7 cellular contexts compared by ENCODE assay signal in genomic region chr17:29615048-29615385, GRCh38. TPM values are rescaled to one million over a fixed set of nuclear protein-coding genes. Genes with fewer than 3 reads are reported as not detected.
DNase-seq lines count a peak whose midpoint lies in the region; TF ChIP-seq lines count a peak whose summit lies in the region.

No MANE protein-coding gene starts in this region.

- no peak overlapping the region for H2BK20ac ChIP-seq in H9 (ENCODE audit: low read depth, low read length, poor library complexity, severe bottlenecking)

- no peak overlapping the region for H4K8ac ChIP-seq in H9 (replicated peaks; ENCODE audit: insufficient read length, low read depth, low read length)
- H4K8ac ChIP-seq in neuronal stem cell (ENCODE audit: low read depth, low read length), result no peak overlapping the region

- H2AK5ac ChIP-seq in H9 (ENCODE audit: insufficient read length, low read length), result no peak overlapping the region
- peak overlapping the region; percentile 54 for H2AK5ac ChIP-seq in neuronal stem cell (ENCODE audit: low read depth, low read length)

- H3K79me1 ChIP-seq in H9 (ENCODE audit: insufficient read depth, low read depth, low read length, poor library complexity, severe bottlenecking) (no peaks in the 10 kb centered on the region), neuronal stem cell (ENCODE audit: low read depth, low read length) (no peaks in the 10 kb centered on the region)

- H3K23ac ChIP-seq in H9 (ENCODE audit: insufficient read length, low read depth, low read length) (no peak overlapping the region), neuronal stem cell (ENCODE audit: low read depth, low read length, poor library complexity) (no peak overlapping the region)

- no peak overlapping the region for H3T11ph ChIP-seq in H9 (ENCODE audit: low read length)

- H4K20me1 ChIP-seq in H9 (ENCODE audit: control insufficient read depth, insufficient read depth, insufficient read length), result no peaks in the 10 kb centered on the region

- WGBS in H9 (ENCODE audit: extremely low coverage, insufficient read length, low lambda C conversion rate), result no CpG with 5 or more reads among the region's 15 CpGs
- WGBS in neuronal stem cell (ENCODE audit: extremely low coverage in 2 of 2, insufficient read length in 2 of 2, insufficient replicate concordance in 1 of 2), 2 donors, result no CpG with 5 or more reads among the region's 15 CpGs

- H3K4me1 Mint-ChIP-seq in H9, result peaks cover 24 to 53% of the 10 kb centered on the region in 2 experiments

- H2BK5ac ChIP-seq in H9 (ENCODE audit: insufficient read length, low read length) (no peak overlapping the region), neuronal stem cell (ENCODE audit: low read length) (no peak overlapping the region)

- H3K27me3 ChIP-seq in H9 (ENCODE audit: insufficient read depth, low read length) (peaks cover 11% of the 10 kb centered on the region), dorsolateral prefrontal cortex (no peaks in the 10 kb centered on the region), neuronal stem cell (ENCODE audit: control insufficient read depth in 3 of 3, insufficient read depth in 3 of 3, low read depth in 1 of 3, low read length in 3 of 3) (peaks cover 8 to 36% (median 16%) of the 10 kb centered on the region in 3 experiments)

- peaks cover 2 to 10% (median 8%) of the 10 kb centered on the region in 3 experiments; a peak in 3 of 7 replicates for H3K36me3 Mint-ChIP-seq in H9 (ENCODE audit: insufficient read depth in 1 of 3, low read depth in 3 of 3)

- H2AFZ ChIP-seq in H9 (ENCODE audit: low read length) (no peak overlapping the region), neuronal stem cell (ENCODE audit: low read length) (no peak overlapping the region)

- H2BK15ac ChIP-seq in H9 (ENCODE audit: low read depth, low read length) (no peak overlapping the region), neuronal stem cell (ENCODE audit: low read length) (peak overlapping the region; percentile 51)

- H3K4me3 Mint-ChIP-seq in H9, result peak overlapping the region in 1 of 2 experiments; percentile 69; a peak in 3 of 5 replicates

- no peak overlapping the region for H4K5ac ChIP-seq in H9 (ENCODE audit: insufficient read length, low read depth, low read length)

- H3K4me1 ChIP-seq in H9 (ENCODE audit: insufficient read depth, low read length) (peaks cover 3% of the 10 kb centered on the region; the same call in 1 of the 2 replicates), neuronal stem cell (ENCODE audit: control insufficient read depth in 2 of 2, insufficient read depth in 1 of 2, low read depth in 1 of 2, low read length in 2 of 2) (peaks cover 0 to 29% of the 10 kb centered on the region in 2 donors)

- TF ChIP-seq CTCF in H9 (conservative IDR thresholded peaks at IDR 0.05) (no peak), dorsolateral prefrontal cortex (IDR thresholded peaks at IDR 0.05 in 54 of 56, conservative IDR thresholded peaks at IDR 0.05 in 2 of 56; ENCODE audit: low read depth in 1 of 56, partially characterized antibody in 56 of 56) (no peak)

- H3K14ac ChIP-seq in H9 (ENCODE audit: insufficient read depth, low read length) (no peak overlapping the region), neuronal stem cell (ENCODE audit: low read length) (no peak overlapping the region)

- H3K9ac ChIP-seq in H9 (ENCODE audit: extremely low read depth, insufficient read length, low read length) (no peak overlapping the region), neuronal stem cell (ENCODE audit: low read depth, low read length, poor library complexity) (no peak overlapping the region)

- H4K91ac ChIP-seq in H9 (ENCODE audit: insufficient read length, low read depth, low read length), result no peak overlapping the region
- H4K91ac ChIP-seq in neuronal stem cell (ENCODE audit: low read depth, low read length, poor library complexity), result no peak overlapping the region

- no peak overlapping the region for H3K56ac ChIP-seq in H9 (ENCODE audit: insufficient read length, low read depth, low read length)

- no peaks in the 10 kb centered on the region for H3K9me3 Mint-ChIP-seq in H9

- H3K4me3 ChIP-seq in dorsolateral prefrontal cortex, result peak overlapping the region; percentile 5 to 73 (median 56)
- no peak overlapping the region for H3K4me3 ChIP-seq in neuronal stem cell (ENCODE audit: low read length in 2 of 2)

- H3K23me2 ChIP-seq in H9 (ENCODE audit: insufficient read length, low read depth, low read length, poor library complexity, severe bottlenecking), result peaks cover 9% of the 10 kb centered on the region

- H3K27ac ChIP-seq in H9 (ENCODE audit: insufficient read length, low read depth, low read length) (no peak overlapping the region), dorsolateral prefrontal cortex (peak overlapping the region in 58 of 59 donors; percentile 47 to 96 (median 91)), neuronal stem cell (replicated peaks; ENCODE audit: low read length) (no peak overlapping the region)

- H3K4ac ChIP-seq in H9 (ENCODE audit: low read depth, low read length), result no peak overlapping the region
- no peak overlapping the region for H3K4ac ChIP-seq in neuronal stem cell (ENCODE audit: low read length)

- peaks cover 68% of the 10 kb centered on the region for H3K27me3 Mint-ChIP-seq in H9 (ENCODE audit: low read depth)

- intact Hi-C loops in dorsolateral prefrontal cortex (cut with DNase I), result loop anchor here (2.0 to 10.0 kb wide), 3 partner anchors 24 to 480 kb away; no protein-coding TSS in a partner anchor

- DNase-seq in H9 (no peak), UCSD-AML1 (lab: John Stamatoyannopoulos, UW; ENCODE audit: unreplicated experiment) (peak; percentile 74), dorsolateral prefrontal cortex (peak in 3 of 10 donors; percentile 54 to 70 (median 60)), neuronal stem cell (ENCODE audit: low spot score) (no peak), NCI-H1092 treated with DMSO at 0.1 percent for 48 hours (lab: John Stamatoyannopoulos, UW) (no peak), NCI-H1105 (lab: John Stamatoyannopoulos, UW) (no peak), NCI-H2107 (lab: John Stamatoyannopoulos, UW) (no peak)

- H2BK120ac ChIP-seq in H9 (ENCODE audit: low read depth, low read length, poor library complexity, severe bottlenecking) (no peak overlapping the region), neuronal stem cell (ENCODE audit: low read depth, low read length) (no peak overlapping the region)

- H3K9me3 ChIP-seq in H9 (ENCODE audit: control insufficient read depth, low read depth, low read length) (no peaks in the 10 kb centered on the region), neuronal stem cell (replicated peaks in 1 of 2; ENCODE audit: control insufficient read depth in 2 of 2, insufficient read depth in 1 of 2, low read depth in 1 of 2, low read length in 2 of 2) (peaks cover 3 to 12% of the 10 kb centered on the region in 2 donors)

- no peaks in the 10 kb centered on the region for H3K79me2 ChIP-seq in H9 (ENCODE audit: insufficient read depth, low read length)

- H3K27ac Mint-ChIP-seq in H9, result no peak overlapping the region

- peaks cover 5 to 33% of the 10 kb centered on the region in 2 donors for H3K36me3 ChIP-seq in neuronal stem cell (replicated peaks in 1 of 2; ENCODE audit: control insufficient read depth in 2 of 2, insufficient read depth in 2 of 2, low read length in 2 of 2)

- peak overlapping the region; percentile 26 for H3K4me2 ChIP-seq in H9 (ENCODE audit: insufficient read depth, insufficient read length, low read length)
- H3K4me2 ChIP-seq in neuronal stem cell (ENCODE audit: insufficient read depth, low read length, poor library complexity, severe bottlenecking), result peak overlapping the region; percentile 41

- H3K18ac ChIP-seq in H9 (ENCODE audit: insufficient read length, low read depth, low read length) (no peak overlapping the region), neuronal stem cell (ENCODE audit: low read length) (peak overlapping the region; percentile 82)

- H2BK12ac ChIP-seq in H9 (ENCODE audit: insufficient read length, low read depth, low read length) (no peak overlapping the region), neuronal stem cell (ENCODE audit: low read length) (no peak overlapping the region)

RNA-seq across cellular contexts. Expression of gene CORO6, which starts 7.7 kb away (rescaled TPM):
- total RNA-seq in H9 (2021) (2.3 and 2.6 TPM in 2 replicates), dorsolateral prefrontal cortex (100 to 1,000 TPM in 23 of 120 experiments, 10 to 100 TPM in 97; 31.5 to 153 (median 80.8) TPM)
- 5.2 TPM for polyA plus RNA-seq in neuronal stem cell (2013, experiment 1 of 2)
- polyA plus RNA-seq in neuronal stem cell (2013, experiment 2 of 2), result 5.5 TPM

RNA-seq across cellular contexts. Expression of gene ANKRD13B, which starts 22.1 kb away (rescaled TPM):
- total RNA-seq in H9 (2021), result 21.6 and 24.2 TPM in 2 replicates
- 10 to 100 TPM; 34.3 to 82.0 (median 53.1) TPM for total RNA-seq in dorsolateral prefrontal cortex
- polyA plus RNA-seq in neuronal stem cell (2013, experiment 1 of 2), result 24.5 TPM
- polyA plus RNA-seq in neuronal stem cell (2013, experiment 2 of 2), result 23.7 TPM

RNA-seq across cellular contexts. Expression of gene GIT1, which starts 25.6 kb away (rescaled TPM):
- 47.0 and 47.4 TPM in 2 replicates for total RNA-seq in H9 (2021)
- 100 to 1,000 TPM; 110 to 287 (median 170) TPM for total RNA-seq in dorsolateral prefrontal cortex
- 63.2 TPM for polyA plus RNA-seq in neuronal stem cell (2013, experiment 1 of 2)
- polyA plus RNA-seq in neuronal stem cell (2013, experiment 2 of 2), result 65.1 TPM

RNA-seq across cellular contexts. Expression of gene TP53I13, which starts 46.5 kb away (rescaled TPM):
- 27.1 and 28.1 TPM in 2 replicates for total RNA-seq in H9 (2021)
- total RNA-seq in dorsolateral prefrontal cortex, result 10 to 100 TPM; 10.1 to 40.2 (median 20.1) TPM
- polyA plus RNA-seq in neuronal stem cell (2013, experiment 1 of 2), result 32.2 TPM
- 30.4 TPM for polyA plus RNA-seq in neuronal stem cell (2013, experiment 2 of 2)

RNA-seq across cellular contexts. Expression of gene ABHD15, which starts 48.2 kb away (rescaled TPM):
- total RNA-seq in H9 (2021) (1.7 and 2.5 TPM in 2 replicates), dorsolateral prefrontal cortex (1 to 10 TPM; 1.9 to 8.0 (median 4.2) TPM)
- 2.6 TPM for polyA plus RNA-seq in neuronal stem cell (2013, experiment 1 of 2)
- polyA plus RNA-seq in neuronal stem cell (2013, experiment 2 of 2), result 2.5 TPM

Comparison
In these comparisons a context has a peak if more than half of its experiments do, and no peak if none do; other contexts are left out.
1. H3K27ac ChIP-seq: peak in dorsolateral prefrontal cortex (58 of 59); none in H9 (single experiment) and neuronal stem cell (single experiment).
2. H3K4me3 ChIP-seq: peak in dorsolateral prefrontal cortex (59 of 59); none in neuronal stem cell (0 of 2).